1 cellular context compared by ENCODE assay signal in the genomic region with DNA sequence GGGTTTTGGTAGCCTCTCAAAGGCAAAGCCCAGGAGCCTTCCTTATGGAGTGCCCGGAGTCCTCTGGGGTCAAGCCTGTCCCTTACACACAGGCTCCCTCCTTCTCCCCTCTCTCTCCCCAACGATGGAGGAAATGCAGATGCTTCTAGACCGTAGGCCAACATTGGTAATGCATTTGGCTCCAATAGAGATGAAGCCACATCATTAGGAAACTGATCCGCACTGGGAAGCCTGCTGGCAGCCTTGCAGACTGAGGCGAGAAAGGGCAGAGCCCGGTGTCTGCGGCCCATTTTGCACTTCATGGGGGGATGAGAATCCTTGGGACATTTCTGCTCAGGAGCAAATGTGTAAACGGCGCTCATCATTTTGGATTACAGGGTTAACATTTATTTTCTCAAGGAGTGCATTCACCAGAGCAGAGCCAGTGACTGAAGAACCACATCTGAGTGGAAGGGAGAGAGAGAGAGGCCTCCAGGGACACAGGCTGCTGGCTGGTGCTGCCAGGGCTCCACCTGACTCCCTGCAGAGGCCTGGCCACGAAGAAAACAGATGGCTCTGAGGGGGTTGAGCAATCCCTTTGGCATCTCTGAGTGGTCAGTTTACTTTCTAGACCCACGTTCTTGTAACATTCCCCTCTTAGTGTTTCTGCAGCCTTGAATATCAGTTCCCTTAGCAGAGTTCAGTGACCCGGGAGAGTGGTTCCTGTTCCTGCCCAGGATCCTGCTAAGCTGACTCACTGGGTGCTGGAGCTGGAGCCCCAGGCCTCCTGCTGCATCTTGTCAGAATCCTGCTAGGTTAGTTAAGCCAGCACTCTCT.
TF ChIP-seq lines count a peak whose summit lies in the region.

No MANE protein-coding gene starts in this region.

TF ChIP-seq in endothelial cell of umbilical vein, 7 proteins besides CTCF, POLR2A, EP300 and RAD21:
- TF ChIP-seq EZH2 (IDR thresholded peaks at IDR 0.05; ENCODE audit: borderline replicate concordance, low read depth, low read length, severe bottlenecking) (no peak), FOS (IDR thresholded peaks at IDR 0.05; ENCODE audit: borderline replicate concordance, insufficient read depth, low read length) (peak; percentile 82), POLR2AphosphoS5 (IDR thresholded peaks at IDR 0.05; ENCODE audit: insufficient read depth, low read depth, low read length) (peak; percentile 39)
